20 cellular contexts compared by ENCODE assay signal in genomic region chr18:3119401-3120323, GRCh38.
A peak's percentile ranks its signal among the peaks of the same experiment; 100 is the strongest.
DNase-seq lines count a peak whose midpoint lies in the region; ATAC-seq and TF ChIP-seq lines count a peak whose summit lies in the region.
"Had no signal": no experiment of that assay in that cellular context is flagged by ENCODE, and none has a peak within 500 bp of the region (broad histone marks: within the 10 kb centered on the region; RNA-seq: fewer than 3 reads in every experiment).

No MANE protein-coding gene starts in this region.

- no peak overlapping the region for H3K4me3 Mint-ChIP-seq in neural progenitor cell
- H3K4me3 Mint-ChIP-seq in progenitor cell of endocrine pancreas (ENCODE audit: low read depth), result no peak overlapping the region
- H3K4me3 Mint-ChIP-seq: activated naive CD8-positive, alpha-beta T cell treated with anti-CD3 and anti-CD28 coated beads, Interleukin-2, amount 10 ng/mL, durations not matched to agents 7 days and 5 days; effector memory CD8-positive, alpha-beta T cell; immature natural killer cell; stimulated activated naive B cell treated with anti-CD40 and anti-IgM and Interleukin-4, amounts not matched to agents 10 μg/mL and 1 μg/mL and 100 μg/mL, for 72 hours had no signal

- no peaks in the 10 kb centered on the region for H3F3A ChIP-seq in neural progenitor cell (ENCODE audit: low read depth)

- 88 to 90% methylated on average over 12 of the region's 12 CpGs for WGBS in esophagus, 2 donors

- no peaks in the 10 kb centered on the region for H3K36me3 ChIP-seq in esophagus (ENCODE audit: control insufficient read depth in 2 of 2, insufficient read depth in 2 of 2, low read length in 1 of 2)
- no peaks in the 10 kb centered on the region for H3K36me3 ChIP-seq in neural progenitor cell
- H3K36me3 ChIP-seq: SJSA1, vagina had no signal

- no peak overlapping the region for H3K27ac Mint-ChIP-seq in neural progenitor cell
- H3K27ac Mint-ChIP-seq in progenitor cell of endocrine pancreas, result no peak overlapping the region
- H3K27ac Mint-ChIP-seq: activated naive CD8-positive, alpha-beta T cell treated with anti-CD3 and anti-CD28 coated beads, Interleukin-2, amount 10 ng/mL, durations not matched to agents 7 days and 5 days; effector memory CD8-positive, alpha-beta T cell; immature natural killer cell; stimulated activated naive B cell treated with anti-CD40 and anti-IgM and Interleukin-4, amounts not matched to agents 10 μg/mL and 1 μg/mL and 100 μg/mL, for 72 hours had no signal

- no peaks in the 10 kb centered on the region for H4K20me1 ChIP-seq in neural progenitor cell (ENCODE audit: low read depth)

- TF ChIP-seq CTCF in neural progenitor cell (IDR thresholded peaks at IDR 0.05) (no peak), progenitor cell of endocrine pancreas (IDR thresholded peaks at IDR 0.05; ENCODE audit: unreplicated experiment) (no peak)

- H3K27ac ChIP-seq in esophagus (ENCODE audit: low read depth in 2 of 2, low read length in 1 of 2), result peak overlapping the region; percentile 55 to 73
- H3K27ac ChIP-seq in neural progenitor cell, result no peak overlapping the region
- H3K27ac ChIP-seq: cardiac muscle cell, SJSA1, vagina had no signal

- H3K4me1 Mint-ChIP-seq in neural progenitor cell (no peaks in the 10 kb centered on the region), progenitor cell of endocrine pancreas (ENCODE audit: low read depth) (peaks cover 9% of the 10 kb centered on the region)
- H3K4me1 Mint-ChIP-seq: activated naive CD8-positive, alpha-beta T cell treated with anti-CD3 and anti-CD28 coated beads, Interleukin-2, amount 10 ng/mL, durations not matched to agents 7 days and 5 days; immature natural killer cell; stimulated activated naive B cell treated with anti-CD40 and anti-IgM and Interleukin-4, amounts not matched to agents 10 μg/mL and 1 μg/mL and 100 μg/mL, for 72 hours had no signal

- H3K36me3 Mint-ChIP-seq in neural progenitor cell (no peaks in the 10 kb centered on the region), progenitor cell of endocrine pancreas (ENCODE audit: insufficient read depth) (no peaks in the 10 kb centered on the region)

- H3K27me3 Mint-ChIP-seq in neural progenitor cell (ENCODE audit: insufficient read depth, low read depth) (peaks cover 3% of the 10 kb centered on the region), progenitor cell of endocrine pancreas (peaks cover 2% of the 10 kb centered on the region)
- H3K27me3 Mint-ChIP-seq: activated naive CD8-positive, alpha-beta T cell treated with anti-CD3 and anti-CD28 coated beads, Interleukin-2, amount 10 ng/mL, durations not matched to agents 7 days and 5 days; stimulated activated naive B cell treated with anti-CD40 and anti-IgM and Interleukin-4, amounts not matched to agents 10 μg/mL and 1 μg/mL and 100 μg/mL, for 72 hours had no signal

- H3K4me3 ChIP-seq in esophagus (ENCODE audit: low read depth in 1 of 2, low read length in 2 of 2), result no peak overlapping the region
- no peak overlapping the region for H3K4me3 ChIP-seq in neural progenitor cell
- H3K4me3 ChIP-seq: cardiac muscle cell, SJSA1, vagina had no signal

- H3K79me2 ChIP-seq in neural progenitor cell (ENCODE audit: low read depth), result no peaks in the 10 kb centered on the region

- H3K27me3 ChIP-seq in esophagus (ENCODE audit: control insufficient read depth in 1 of 2, insufficient read depth in 2 of 2, low read length in 2 of 2), result no peaks in the 10 kb centered on the region
- no peaks in the 10 kb centered on the region for H3K27me3 ChIP-seq in neural progenitor cell
- H3K27me3 ChIP-seq: cardiac muscle cell, SJSA1, vagina had no signal

- peak; percentile 2 for DNase-seq in Daoy (ENCODE audit: low read depth)
- peak; percentile 33 for DNase-seq in NCI-H460 (ENCODE audit: extremely low read depth, low read depth)
- peak; percentile 28 for DNase-seq in neural progenitor cell (ENCODE audit: low spot score)
- no peak for DNase-seq in activated CD4-positive, alpha-beta T cell treated with anti-CD3 and anti-CD28 coated beads, Interleukin-2, amount 50 U/mL, for 1 hour
- DNase-seq in progenitor cell of endocrine pancreas (ENCODE audit: low spot score, unreplicated experiment), result no peak
- no peak for DNase-seq in DMS 273 (lab: John Stamatoyannopoulos, UW; ENCODE audit: unreplicated experiment)
- DNase-seq: activated CD4-positive, alpha-beta T cell treated with anti-CD3 and anti-CD28 coated beads, Interleukin-2, amount 50 U/mL, for 4 hours; activated naive CD8-positive, alpha-beta T cell treated with anti-CD3 and anti-CD28 coated beads, Interleukin-2, amount 10 ng/mL, durations not matched to agents 7 days and 5 days; activated T-cell treated with anti-CD3 and anti-CD28 coated beads, Interleukin-2, amount 50 U/mL, for 1 hour; effector memory CD8-positive, alpha-beta T cell; immature natural killer cell; IMR-90; midbrain; NCI-H1417; stimulated activated naive B cell treated with anti-CD40 and anti-IgM and Interleukin-4, amounts not matched to agents 10 μg/mL and 1 μg/mL and 100 μg/mL, for 72 hours had no signal

- no peak for ATAC-seq in GM21786 (IDR thresholded peaks at IDR 0.05; ENCODE audit: unreplicated experiment)
- ATAC-seq: effector memory CD8-positive, alpha-beta T cell; stimulated activated naive B cell treated with anti-CD40 and anti-IgM and Interleukin-4, amounts not matched to agents 10 μg/mL and 1 μg/mL and 100 μg/mL, for 72 hours had no signal

- no peak overlapping the region for H3K9ac ChIP-seq in neural progenitor cell

- peaks cover 0 to 3% of the 10 kb centered on the region in 2 donors for H3K4me1 ChIP-seq in esophagus (ENCODE audit: control insufficient read depth in 2 of 2, insufficient read depth in 2 of 2, low read length in 1 of 2)
- H3K4me1 ChIP-seq in neural progenitor cell, result peaks cover 11% of the 10 kb centered on the region
- H3K4me1 ChIP-seq: SJSA1, vagina had no signal

- H3K9me3 ChIP-seq in esophagus (ENCODE audit: control insufficient read depth in 2 of 2, insufficient read depth in 1 of 2, low read depth in 1 of 2, low read length in 1 of 2) (no peaks in the 10 kb centered on the region), neural progenitor cell (ENCODE audit: low read depth) (no peaks in the 10 kb centered on the region)
- H3K9me3 ChIP-seq: SJSA1, vagina had no signal

- no peak overlapping the region for H3K4me2 ChIP-seq in neural progenitor cell

- no peaks in the 10 kb centered on the region for H3K9me3 Mint-ChIP-seq in neural progenitor cell
- H3K9me3 Mint-ChIP-seq in progenitor cell of endocrine pancreas (ENCODE audit: low read depth), result peaks cover 4% of the 10 kb centered on the region
- H3K9me3 Mint-ChIP-seq: activated naive CD8-positive, alpha-beta T cell treated with anti-CD3 and anti-CD28 coated beads, Interleukin-2, amount 10 ng/mL, durations not matched to agents 7 days and 5 days; effector memory CD8-positive, alpha-beta T cell; stimulated activated naive B cell treated with anti-CD40 and anti-IgM and Interleukin-4, amounts not matched to agents 10 μg/mL and 1 μg/mL and 100 μg/mL, for 72 hours had no signal

- no peak overlapping the region for H2AFZ ChIP-seq in neural progenitor cell (replicated peaks)

Comparison
In these comparisons a context has a peak if more than half of its experiments do, and no peak if none do; other contexts are left out.
1. DNase-seq: peak in Daoy (single experiment), NCI-H460 (single experiment) and neural progenitor cell (single experiment); none in activated CD4-positive, alpha-beta T cell treated with anti-CD3 and anti-CD28 coated beads, Interleukin-2, amount 50 U/mL, for 1 hour (single experiment), progenitor cell of endocrine pancreas (single experiment) and DMS 273 (single experiment).